1 cellular context compared by ENCODE assay signal in the genomic region with DNA sequence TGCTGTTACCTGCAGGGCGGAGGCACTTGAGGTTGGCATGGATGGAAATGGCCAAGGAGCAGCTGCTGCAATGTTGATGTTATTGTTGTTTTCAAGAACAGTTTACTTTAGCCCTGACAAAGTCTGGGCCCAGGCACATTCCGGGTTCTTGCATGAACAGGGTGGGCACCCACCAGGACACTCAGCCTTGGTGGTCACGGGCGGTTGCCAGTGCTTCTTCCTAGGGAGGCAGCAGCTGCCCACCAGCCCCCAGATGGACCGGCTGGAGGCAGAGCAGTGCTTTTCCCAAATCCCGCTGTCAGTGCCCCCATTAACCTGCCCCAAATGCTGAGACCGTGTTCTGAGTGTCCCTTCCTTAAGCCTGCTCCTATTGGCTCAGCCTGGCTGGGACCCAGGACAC.
TF ChIP-seq lines count a peak whose summit lies in the region.

No MANE protein-coding gene starts in this region.

TF ChIP-seq in H1, 55 proteins besides CTCF, POLR2A, EP300 and RAD21 (continued from another document):
- TF ChIP-seq MAFK (IDR thresholded peaks at IDR 0.05; ENCODE audit: low read depth, low read length) (no peak), HDAC2 (IDR thresholded peaks at IDR 0.05; ENCODE audit: borderline replicate concordance in 1 of 2, low read depth in 2 of 2, low read length in 2 of 2) (no peak), SIN3A (conservative IDR thresholded peaks at IDR 0.05 in 1 of 2, IDR thresholded peaks at IDR 0.05 in 1 of 2; ENCODE audit: low read depth in 1 of 2, low read length in 2 of 2) (no peak), KDM5A (IDR thresholded peaks at IDR 0.05; ENCODE audit: low read length) (no peak), POLR2AphosphoS5 (IDR thresholded peaks at IDR 0.05; ENCODE audit: low read depth, low read length) (no peak), RXRA (IDR thresholded peaks at IDR 0.05; ENCODE audit: insufficient read depth, low read depth, low read length) (no peak), MAX (IDR thresholded peaks at IDR 0.05) (no peak), HDAC6 (IDR thresholded peaks at IDR 0.05; ENCODE audit: low read depth, low read length) (no peak), RNF2 (IDR thresholded peaks at IDR 0.05; ENCODE audit: borderline replicate concordance, low read depth, low read length, missing control alignments, poor library complexity, severe bottlenecking) (no peak)
- TF ChIP-seq, protein P1, sequence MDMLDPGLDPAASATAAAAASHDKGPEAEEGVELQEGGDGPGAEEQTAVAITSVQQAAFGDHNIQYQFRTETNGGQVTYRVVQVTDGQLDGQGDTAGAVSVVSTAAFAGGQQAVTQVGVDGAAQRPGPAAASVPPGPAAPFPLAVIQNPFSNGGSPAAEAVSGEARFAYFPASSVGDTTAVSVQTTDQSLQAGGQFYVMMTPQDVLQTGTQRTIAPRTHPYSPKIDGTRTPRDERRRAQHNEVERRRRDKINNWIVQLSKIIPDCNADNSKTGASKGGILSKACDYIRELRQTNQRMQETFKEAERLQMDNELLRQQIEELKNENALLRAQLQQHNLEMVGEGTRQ (IDR thresholded peaks at IDR 0.05; ENCODE audit: low read length): no peak
- TF ChIP-seq, protein P2, sequence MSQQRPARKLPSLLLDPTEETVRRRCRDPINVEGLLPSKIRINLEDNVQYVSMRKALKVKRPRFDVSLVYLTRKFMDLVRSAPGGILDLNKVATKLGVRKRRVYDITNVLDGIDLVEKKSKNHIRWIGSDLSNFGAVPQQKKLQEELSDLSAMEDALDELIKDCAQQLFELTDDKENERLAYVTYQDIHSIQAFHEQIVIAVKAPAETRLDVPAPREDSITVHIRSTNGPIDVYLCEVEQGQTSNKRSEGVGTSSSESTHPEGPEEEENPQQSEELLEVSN (IDR thresholded peaks at IDR 0.05): no peak
